17 cellular contexts compared by ENCODE assay signal in the genomic region with DNA sequence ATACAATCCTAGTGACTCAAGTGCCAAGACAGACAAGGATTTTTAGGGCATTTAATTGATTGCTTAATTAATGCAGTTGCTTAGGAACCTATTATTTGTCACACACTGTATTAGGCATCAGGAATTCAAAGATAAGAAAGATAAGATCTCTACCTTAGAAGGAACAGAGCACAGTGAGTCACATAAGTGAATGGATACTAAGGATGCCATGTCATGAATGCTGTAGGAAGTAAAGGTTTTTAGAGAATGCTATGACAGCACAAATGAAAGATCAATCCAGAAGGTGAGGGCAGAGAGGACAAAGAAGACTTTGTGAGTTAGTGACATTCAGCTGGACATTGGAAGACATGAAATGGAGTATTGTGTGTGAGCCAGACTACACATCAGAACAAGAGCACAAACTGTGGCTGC.
DNase-seq lines count a peak whose midpoint lies in the region; ATAC-seq and FAIRE-seq lines count a peak whose summit lies in the region.
"Had no signal": no experiment of that assay in that cellular context is flagged by ENCODE, and none has a peak within 500 bp of the region (broad histone marks: within the 10 kb centered on the region; RNA-seq: fewer than 3 reads in every experiment).

No MANE protein-coding gene starts in this region.

- no peak for ATAC-seq in HG03354 (IDR thresholded peaks at IDR 0.05; ENCODE audit: poor library complexity, severe bottlenecking, unreplicated experiment)
- ATAC-seq: natural killer cell treated with Interleukin-12 subunit alpha and Interleukin-12 subunit beta and Interleukin-15 and Interleukin-18, amount 100 ng/mL, for 72 hours; Right ventricle myocardium inferior; sciatic nerve had no signal

- no peak for FAIRE-seq in RCC 7860 (lab: Jason Lieb, UNC)

- peak; percentile 76 for DNase-seq in COLO829 (ENCODE audit: low spot score)
- peak; percentile 27 for DNase-seq in RCC 7860 (ENCODE audit: low spot score)
- DNase-seq in dermis blood vessel endothelial cell: peak; percentile 48
- DNase-seq in midbrain (lab: John Stamatoyannopoulos, UW): peak; percentile 58
- no peak for DNase-seq in LoVo (ENCODE audit: low spot score)
- no peak for DNase-seq in T-helper 1 cell
- DNase-seq in NCI-H2029 treated with DMSO at 0.1 percent for 48 hours (lab: John Stamatoyannopoulos, UW): no peak
- DNase-seq: activated naive CD4-positive, alpha-beta T cell treated with anti-CD3 and anti-CD28 coated beads, Interleukin-2, amount 50 U/mL, for 16 hours; colonic mucosa; H9; KBM-7; NCI-H1694; ovary had no signal

Comparison
In these comparisons a context has a peak if more than half of its experiments do, and no peak if none do; other contexts are left out.
1. DNase-seq: peak in COLO829 (single experiment), RCC 7860 (single experiment), dermis blood vessel endothelial cell (single experiment) and midbrain (single experiment); none in LoVo (single experiment), T-helper 1 cell (0 of 5) and NCI-H2029 treated with DMSO at 0.1 percent for 48 hours (single experiment).